8 cellular contexts compared by ENCODE assay signal in genomic region chr16:86563489-86564345, GRCh38. TPM values are rescaled to one million over a fixed set of nuclear protein-coding genes. Genes with fewer than 3 reads are reported as not detected.
DNase-seq lines count a peak whose midpoint lies in the region; ATAC-seq and TF ChIP-seq lines count a peak whose summit lies in the region.

No MANE protein-coding gene starts in this region.

- no peaks in the 10 kb centered on the region for H3K36me3 Mint-ChIP-seq in CD4-positive, CD25-positive, alpha-beta regulatory T cell

- H3K27me3 ChIP-seq in CD4-positive, CD25-positive, alpha-beta regulatory T cell (ENCODE audit: control insufficient read depth, insufficient read depth, low read length) = peaks cover 25% of the 10 kb centered on the region
- H3K27me3 ChIP-seq in MM.1S (replicated peaks; ENCODE audit: insufficient read depth, low read length) (peaks cover 66% of the 10 kb centered on the region), gastroesophageal sphincter (peaks cover 98% of the 10 kb centered on the region), thymus (ENCODE audit: control insufficient read depth, insufficient read depth) (peaks cover 57% of the 10 kb centered on the region)

- H3K9me2 ChIP-seq in MM.1S (replicated peaks; ENCODE audit: insufficient read depth, low read length) = no peaks in the 10 kb centered on the region

- 0 to 2% methylated on average over 22 to 26 of the region's 41 CpGs for WGBS in gastroesophageal sphincter (ENCODE audit: low coverage in 1 of 2), 2 donors
- WGBS in thymus = under 1% methylated on average over 41 of the region's 41 CpGs

- H3K9me3 Mint-ChIP-seq in CD4-positive, CD25-positive, alpha-beta regulatory T cell = peaks cover 0 to 2% (median 0%) of the 10 kb centered on the region in 7 donors

- H3K9me3 ChIP-seq in CD4-positive, CD25-positive, alpha-beta regulatory T cell (ENCODE audit: control insufficient read depth in 2 of 2, low read length in 2 of 2) = no peaks in the 10 kb centered on the region
- no peaks in the 10 kb centered on the region for H3K9me3 ChIP-seq in MM.1S (replicated peaks; ENCODE audit: insufficient read depth, low read length)
- H3K9me3 ChIP-seq in gastroesophageal sphincter = no peaks in the 10 kb centered on the region
- H3K9me3 ChIP-seq in thymus (ENCODE audit: control insufficient read depth) = no peaks in the 10 kb centered on the region

- H2AFZ ChIP-seq in MM.1S (ENCODE audit: low read length) = no peak overlapping the region

- TF ChIP-seq POLR2A in gastroesophageal sphincter (IDR thresholded peaks at IDR 0.05) = no peak

- no peaks in the 10 kb centered on the region for H3K36me3 ChIP-seq in CD4-positive, CD25-positive, alpha-beta regulatory T cell (ENCODE audit: control insufficient read depth, insufficient read depth, low read length)
- H3K36me3 ChIP-seq in MM.1S (replicated peaks; ENCODE audit: insufficient read depth, low read length) (no peaks in the 10 kb centered on the region), gastroesophageal sphincter (no peaks in the 10 kb centered on the region), thymus (ENCODE audit: control insufficient read depth, insufficient read depth) (no peaks in the 10 kb centered on the region)

- no peaks in the 10 kb centered on the region for H3K79me2 ChIP-seq in MM.1S (ENCODE audit: low read length)

- peak overlapping the region; percentile 33 for H3K4me3 ChIP-seq in CD4-positive, CD25-positive, alpha-beta regulatory T cell (ENCODE audit: low read depth, low read length)
- H3K4me3 ChIP-seq in MM.1S (ENCODE audit: low read length) = no peak overlapping the region
- H3K4me3 ChIP-seq in gastroesophageal sphincter = peak overlapping the region in 1 of 2 donors; percentile 12
- peak overlapping the region; percentile 8 for H3K4me3 ChIP-seq in thymus (ENCODE audit: low read length)

- peak; percentile 89 for TF ChIP-seq CTCF in MM.1S (IDR thresholded peaks at IDR 0.05; ENCODE audit: low read length)
- TF ChIP-seq CTCF in gastroesophageal sphincter (IDR thresholded peaks at IDR 0.05) = peak; percentile 99 to 100 (median 100)
- TF ChIP-seq CTCF in omental fat pad (IDR thresholded peaks at IDR 0.05) = peak in 2 of 3 donors; percentile 90 to 98

- ATAC-seq in CD4-positive, CD25-positive, alpha-beta regulatory T cell (ENCODE audit: low read depth in 2 of 2) = peak; percentile 95 to 97
- ATAC-seq in GM21528 (IDR thresholded peaks at IDR 0.05; ENCODE audit: low FRiP score, unreplicated experiment) (peak; percentile 80), gastroesophageal sphincter (peak; percentile 79), omental fat pad (ENCODE audit: low FRiP score) (peak; percentile 96)

- DNase-seq in CD4-positive, CD25-positive, alpha-beta regulatory T cell = peak; percentile 75 to 89 (median 82)
- DNase-seq in MM.1S (peak; percentile 73), SIG-M5 treated with dmso at 0.1 percent for 504 hours (lab: John Stamatoyannopoulos, UW; ENCODE audit: unreplicated experiment) (peak; percentile 83), omental fat pad (ENCODE audit: low spot score) (peak; percentile 91)
- peak; percentile 94 for DNase-seq in activated effector memory CD4-positive, alpha-beta T cell treated with anti-CD3 and anti-CD28 coated beads, Interleukin-2, amount 50 U/mL, for 16 hours

- H3K9ac ChIP-seq in MM.1S (ENCODE audit: low read length) = no peak overlapping the region

- no peak overlapping the region for H3K27ac ChIP-seq in CD4-positive, CD25-positive, alpha-beta regulatory T cell (ENCODE audit: insufficient read depth, low read length, poor library complexity, severe bottlenecking)
- H3K27ac ChIP-seq in MM.1S (ENCODE audit: low read length) (no peak overlapping the region), gastroesophageal sphincter (no peak overlapping the region), thymus (ENCODE audit: low read depth) (no peak overlapping the region)

- no peak for TF ChIP-seq EP300 in gastroesophageal sphincter (IDR thresholded peaks at IDR 0.05)

- peak overlapping the region; percentile 23 to 73 (median 62) for H3K4me3 Mint-ChIP-seq in CD4-positive, CD25-positive, alpha-beta regulatory T cell

- peaks cover 70% of the 10 kb centered on the region for H3K27me3 Mint-ChIP-seq in CD4-positive, CD25-positive, alpha-beta regulatory T cell

- no peaks in the 10 kb centered on the region for H4K20me1 ChIP-seq in MM.1S (ENCODE audit: insufficient read depth, low read length)

- H3K4me2 ChIP-seq in MM.1S (ENCODE audit: low read depth, low read length) = no peak overlapping the region; the same call in 1 of the 2 replicates

- no peak overlapping the region for H3K27ac Mint-ChIP-seq in CD4-positive, CD25-positive, alpha-beta regulatory T cell

- no peaks in the 10 kb centered on the region for H3F3A ChIP-seq in MM.1S (ENCODE audit: insufficient read depth, low read length)

- H3K4me1 ChIP-seq in CD4-positive, CD25-positive, alpha-beta regulatory T cell (ENCODE audit: control insufficient read depth, insufficient read depth, low read length, poor library complexity, severe bottlenecking) = peaks cover 15% of the 10 kb centered on the region
- H3K4me1 ChIP-seq in MM.1S (ENCODE audit: low read length) = no peaks in the 10 kb centered on the region
- H3K4me1 ChIP-seq in gastroesophageal sphincter = peaks cover 0 to 42% (median 4%) of the 10 kb centered on the region in 3 donors
- H3K4me1 ChIP-seq in thymus (ENCODE audit: control insufficient read depth, insufficient read depth, low read length) = peaks cover 6% of the 10 kb centered on the region

- H3K4me1 Mint-ChIP-seq in CD4-positive, CD25-positive, alpha-beta regulatory T cell = peaks cover 5 to 27% (median 13%) of the 10 kb centered on the region in 4 donors

RNA-seq across cellular contexts. Expression of gene FOXC2, which starts 2.9 kb away (rescaled TPM):
- not detected for total RNA-seq in CD4-positive, CD25-positive, alpha-beta regulatory T cell
- polyA plus RNA-seq in CD4-positive, CD25-positive, alpha-beta regulatory T cell = not detected
- total RNA-seq in gastroesophageal sphincter = 1 to 10 TPM in 1 of 4 donors, under 1 TPM in 3; 0.40 to 1.5 (median 0.50) TPM
- under 1 TPM; 0.25 to 0.72 (median 0.38) TPM for total RNA-seq in omental fat pad
- polyA plus RNA-seq in thymus = 1.2 TPM

RNA-seq across cellular contexts. Expression of gene MTHFSD, which starts 8.7 kb away (rescaled TPM):
- total RNA-seq in CD4-positive, CD25-positive, alpha-beta regulatory T cell = 18.4 TPM
- 10 to 100 TPM; 13.4 to 19.4 (median 16.2) TPM for polyA plus RNA-seq in CD4-positive, CD25-positive, alpha-beta regulatory T cell
- 10 to 100 TPM; 12.5 to 26.6 (median 19.3) TPM for total RNA-seq in gastroesophageal sphincter
- total RNA-seq in omental fat pad = 10 to 100 TPM in 1 of 4 donors, 1 to 10 TPM in 3; 6.4 to 20.2 (median 9.1) TPM
- 18.4 TPM for polyA plus RNA-seq in thymus

RNA-seq across cellular contexts. Expression of gene FOXL1, which starts 14.6 kb away (rescaled TPM):
- not detected for total RNA-seq in CD4-positive, CD25-positive, alpha-beta regulatory T cell
- polyA plus RNA-seq in CD4-positive, CD25-positive, alpha-beta regulatory T cell = not detected
- total RNA-seq in gastroesophageal sphincter (under 1 TPM in 3 of 4 donors, not detected in 1; 0.25 to 0.81 (median 0.58) TPM), omental fat pad (1 to 10 TPM in 1 of 4 donors, under 1 TPM in 3; 0.09 to 1.3 (median 0.43) TPM)
- 0.62 TPM for polyA plus RNA-seq in thymus

RNA-seq across cellular contexts. Expression of gene FOXF1, which starts 53.4 kb away (rescaled TPM):
- total RNA-seq in CD4-positive, CD25-positive, alpha-beta regulatory T cell = not detected
- polyA plus RNA-seq in CD4-positive, CD25-positive, alpha-beta regulatory T cell = not detected
- 10 to 100 TPM; 39.7 to 81.1 (median 59.3) TPM for total RNA-seq in gastroesophageal sphincter
- total RNA-seq in omental fat pad = 1 to 10 TPM in 3 of 4 donors, under 1 TPM in 1; 0.88 to 6.6 (median 1.4) TPM
- polyA plus RNA-seq in thymus = 0.55 TPM
